Comparison of ENCODE assay signal across 23 cellular contexts in the genomic region with DNA sequence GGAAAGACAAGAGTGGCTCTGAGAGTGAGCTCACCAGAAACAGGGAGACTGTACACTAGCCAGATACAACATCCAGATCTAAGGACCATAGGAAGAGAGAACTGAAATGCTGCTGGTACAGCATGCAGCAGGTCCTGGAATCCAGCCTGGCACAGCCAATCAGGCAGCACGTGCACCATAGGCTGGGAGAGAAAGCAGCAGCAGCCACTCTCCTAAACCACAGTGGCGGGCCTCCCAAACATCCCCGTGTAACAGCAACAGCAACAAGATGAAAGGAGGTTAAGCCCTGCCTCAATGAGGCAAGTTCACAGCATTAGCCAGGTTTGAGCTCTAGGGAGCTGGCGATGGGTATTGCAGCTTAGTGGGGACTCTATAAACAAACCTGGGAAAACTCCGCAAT.
"Had no signal": no experiment of that assay in that cellular context is flagged by ENCODE, and none has a peak within 500 bp of the region (broad histone marks: within the 10 kb centered on the region; RNA-seq: fewer than 3 reads in every experiment).

No MANE protein-coding gene starts in this region.

- H3K4me1 Mint-ChIP-seq: activated CD4-positive, alpha-beta T cell treated with anti-CD3 and anti-CD28 coated beads, Interleukin-2, amount 10 ng/mL, durations not matched to agents 24 days and 14 days; activated CD8-positive, alpha-beta memory T cell treated with anti-CD3 and anti-CD28 coated beads, Interleukin-2, amount 10 ng/mL, durations not matched to agents 7 days and 5 days; brain had no signal

- H3K4me2 ChIP-seq: KMS-11 had no signal

- H3K36me3 Mint-ChIP-seq: activated CD8-positive, alpha-beta memory T cell treated with anti-CD3 and anti-CD28 coated beads, Interleukin-2, amount 10 ng/mL, durations not matched to agents 7 days and 5 days; activated naive CD8-positive, alpha-beta T cell; brain had no signal

- H3K36me3 ChIP-seq: MG63, WERI-Rb-1 had no signal

- H3K4me3 ChIP-seq: MG63 had no signal

- H3K4me3 Mint-ChIP-seq: activated CD4-positive, alpha-beta T cell treated with anti-CD3 and anti-CD28 coated beads, Interleukin-2, amount 10 ng/mL, durations not matched to agents 24 days and 14 days; activated CD8-positive, alpha-beta memory T cell treated with anti-CD3 and anti-CD28 coated beads, Interleukin-2, amount 10 ng/mL, durations not matched to agents 7 days and 5 days; activated naive CD4-positive, alpha-beta T cell treated with anti-CD3 and anti-CD28 coated beads for 36 hours; activated naive CD8-positive, alpha-beta T cell; activated T-cell treated with anti-CD3 and anti-CD28 coated beads, Interleukin-2, amount 50 U/mL, for 24 hours; activated T-helper 1 cell treated with anti-CD3 and anti-CD28 coated beads, Interleukin-12 subunit alpha, Interleukin-12 subunit beta, Interleukin-2, Interleukin-4 antibody, amounts not matched to agents 30 ng/mL and 10 ng/mL and 1 ng/mL, durations not matched to agents 14 hours and 24 hours and 36 hours; brain had no signal

- H3K27me3 ChIP-seq: MG63 had no signal

- H3K9ac ChIP-seq: KMS-11 had no signal

- ATAC-seq: activated CD4-positive, CD25-positive, alpha-beta regulatory T cell treated with anti-CD3 and anti-CD28 coated beads, Interleukin-2, amount 50 U/mL, for 24 hours; activated CD8-positive, alpha-beta memory T cell treated with anti-CD3 and anti-CD28 coated beads, Interleukin-2, amount 10 ng/mL, durations not matched to agents 7 days and 5 days; PC-3 had no signal

- H3K9me3 ChIP-seq: MG63 had no signal

- H3K27me3 Mint-ChIP-seq: activated naive CD8-positive, alpha-beta T cell; activated T-cell treated with anti-CD3 and anti-CD28 coated beads, Interleukin-2, amount 50 U/mL, for 24 hours; brain had no signal

- H3K27ac Mint-ChIP-seq: activated CD4-positive, alpha-beta T cell treated with anti-CD3 and anti-CD28 coated beads, Interleukin-2, amount 10 ng/mL, durations not matched to agents 24 days and 14 days; activated CD8-positive, alpha-beta memory T cell treated with anti-CD3 and anti-CD28 coated beads, Interleukin-2, amount 10 ng/mL, durations not matched to agents 7 days and 5 days; activated naive CD4-positive, alpha-beta T cell treated with anti-CD3 and anti-CD28 coated beads for 36 hours; activated naive CD8-positive, alpha-beta T cell; activated T-cell treated with anti-CD3 and anti-CD28 coated beads, Interleukin-2, amount 50 U/mL, for 24 hours; activated T-helper 1 cell treated with anti-CD3 and anti-CD28 coated beads, Interleukin-12 subunit alpha, Interleukin-12 subunit beta, Interleukin-2, Interleukin-4 antibody, amounts not matched to agents 30 ng/mL and 10 ng/mL and 1 ng/mL, durations not matched to agents 14 hours and 24 hours and 36 hours; brain had no signal

- H3K27ac ChIP-seq: KMS-11, WERI-Rb-1 had no signal

- FAIRE-seq: astrocyte had no signal

- DNase-seq: activated CD4-positive, alpha-beta T cell treated with anti-CD3 and anti-CD28 coated beads, Interleukin-2, amount 10 ng/mL, durations not matched to agents 24 days and 14 days; activated CD4-positive, alpha-beta T cell treated with anti-CD3 and anti-CD28 coated beads, Interleukin-2, amount 50 U/mL, for 48 hours; activated CD8-positive, alpha-beta memory T cell treated with anti-CD3 and anti-CD28 coated beads, Interleukin-2, amount 10 ng/mL, durations not matched to agents 7 days and 5 days; activated effector memory CD4-positive, alpha-beta T cell treated with anti-CD3 and anti-CD28 coated beads, Interleukin-2, amount 50 U/mL, for 16 hours; activated naive CD4-positive, alpha-beta T cell treated with anti-CD3 and anti-CD28 coated beads for 36 hours; activated T-cell treated with anti-CD3 and anti-CD28 coated beads, Interleukin-2, amount 50 U/mL, for 24 hours; amygdala; MG63; MV-4-11; NCI-H1092 treated with DMSO at 0.1 percent for 48 hours; NCI-H1436; NCI-H1694 treated with DMSO at 0.1 percent for 48 hours; NCI-H2029 treated with DMSO at 0.1 percent for 48 hours; NCI-H510A treated with DMSO at 0.1 percent for 48 hours; PC-3; SHP77 treated with DMSO at 0.1 percent for 48 hours; WERI-Rb-1 had no signal

- H3K9me3 Mint-ChIP-seq: activated CD4-positive, alpha-beta T cell treated with anti-CD3 and anti-CD28 coated beads, Interleukin-2, amount 10 ng/mL, durations not matched to agents 24 days and 14 days; activated naive CD4-positive, alpha-beta T cell treated with anti-CD3 and anti-CD28 coated beads for 36 hours; activated T-cell treated with anti-CD3 and anti-CD28 coated beads, Interleukin-2, amount 50 U/mL, for 24 hours; activated T-helper 1 cell treated with anti-CD3 and anti-CD28 coated beads, Interleukin-12 subunit alpha, Interleukin-12 subunit beta, Interleukin-2, Interleukin-4 antibody, amounts not matched to agents 30 ng/mL and 10 ng/mL and 1 ng/mL, durations not matched to agents 14 hours and 24 hours and 36 hours had no signal
